In the genomic region with DNA sequence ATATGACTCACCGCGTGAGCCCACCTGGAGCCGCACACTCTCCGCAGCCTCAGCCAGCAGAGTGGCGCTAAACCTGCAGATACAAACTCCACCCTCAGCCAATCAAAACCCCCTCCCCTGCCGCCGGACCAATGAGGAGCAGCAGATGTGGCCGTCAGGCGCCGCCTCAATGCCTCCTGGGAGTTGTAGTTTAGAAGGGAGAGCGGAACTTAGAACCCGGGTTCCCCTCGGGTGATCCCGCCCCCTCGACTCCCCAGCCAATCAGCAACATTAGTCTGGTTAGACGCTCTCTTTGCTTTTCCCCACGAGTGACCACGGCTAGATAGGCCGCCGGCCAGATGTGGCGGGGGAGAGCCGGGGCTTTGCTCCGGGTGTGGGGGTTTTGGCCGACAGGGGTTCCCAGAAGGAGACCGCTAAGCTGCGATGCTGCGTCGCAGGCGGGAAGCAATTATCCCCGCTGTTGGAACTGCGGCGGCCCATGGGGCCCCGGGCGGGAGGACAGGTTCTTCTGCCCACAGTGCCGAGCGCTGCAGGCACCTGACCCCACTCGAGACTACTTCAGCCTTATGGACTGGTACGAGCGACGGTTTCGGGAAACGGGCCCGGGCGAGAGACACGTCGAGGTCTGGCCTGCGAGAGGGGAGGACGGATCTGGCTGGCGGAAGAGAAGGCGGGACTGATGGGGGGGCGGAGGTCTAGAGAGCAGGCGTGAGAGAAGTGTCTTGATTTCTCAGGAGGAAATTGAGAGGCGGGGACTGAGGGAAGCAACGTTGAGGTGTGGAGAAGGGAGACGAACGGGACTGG, we compare ENCODE assay signal across 1 cellular context.
TF ChIP-seq lines count a peak whose summit lies in the region.

A gene (minus strand): TSS at position 63 of the 804 bp plus-strand sequence. CDS start 7,099 bp downstream, outside the sequence.
A gene with protein sequence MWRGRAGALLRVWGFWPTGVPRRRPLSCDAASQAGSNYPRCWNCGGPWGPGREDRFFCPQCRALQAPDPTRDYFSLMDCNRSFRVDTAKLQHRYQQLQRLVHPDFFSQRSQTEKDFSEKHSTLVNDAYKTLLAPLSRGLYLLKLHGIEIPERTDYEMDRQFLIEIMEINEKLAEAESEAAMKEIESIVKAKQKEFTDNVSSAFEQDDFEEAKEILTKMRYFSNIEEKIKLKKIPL (plus strand): TSS at position 282 of the 804 bp plus-strand sequence. CDS start 57 bp downstream, at position 339.

TF ChIP-seq in HepG2, 621 proteins besides CTCF, POLR2A, EP300 and RAD21 (continued from another document and continues in another):
- TF ChIP-seq, protein P1, sequence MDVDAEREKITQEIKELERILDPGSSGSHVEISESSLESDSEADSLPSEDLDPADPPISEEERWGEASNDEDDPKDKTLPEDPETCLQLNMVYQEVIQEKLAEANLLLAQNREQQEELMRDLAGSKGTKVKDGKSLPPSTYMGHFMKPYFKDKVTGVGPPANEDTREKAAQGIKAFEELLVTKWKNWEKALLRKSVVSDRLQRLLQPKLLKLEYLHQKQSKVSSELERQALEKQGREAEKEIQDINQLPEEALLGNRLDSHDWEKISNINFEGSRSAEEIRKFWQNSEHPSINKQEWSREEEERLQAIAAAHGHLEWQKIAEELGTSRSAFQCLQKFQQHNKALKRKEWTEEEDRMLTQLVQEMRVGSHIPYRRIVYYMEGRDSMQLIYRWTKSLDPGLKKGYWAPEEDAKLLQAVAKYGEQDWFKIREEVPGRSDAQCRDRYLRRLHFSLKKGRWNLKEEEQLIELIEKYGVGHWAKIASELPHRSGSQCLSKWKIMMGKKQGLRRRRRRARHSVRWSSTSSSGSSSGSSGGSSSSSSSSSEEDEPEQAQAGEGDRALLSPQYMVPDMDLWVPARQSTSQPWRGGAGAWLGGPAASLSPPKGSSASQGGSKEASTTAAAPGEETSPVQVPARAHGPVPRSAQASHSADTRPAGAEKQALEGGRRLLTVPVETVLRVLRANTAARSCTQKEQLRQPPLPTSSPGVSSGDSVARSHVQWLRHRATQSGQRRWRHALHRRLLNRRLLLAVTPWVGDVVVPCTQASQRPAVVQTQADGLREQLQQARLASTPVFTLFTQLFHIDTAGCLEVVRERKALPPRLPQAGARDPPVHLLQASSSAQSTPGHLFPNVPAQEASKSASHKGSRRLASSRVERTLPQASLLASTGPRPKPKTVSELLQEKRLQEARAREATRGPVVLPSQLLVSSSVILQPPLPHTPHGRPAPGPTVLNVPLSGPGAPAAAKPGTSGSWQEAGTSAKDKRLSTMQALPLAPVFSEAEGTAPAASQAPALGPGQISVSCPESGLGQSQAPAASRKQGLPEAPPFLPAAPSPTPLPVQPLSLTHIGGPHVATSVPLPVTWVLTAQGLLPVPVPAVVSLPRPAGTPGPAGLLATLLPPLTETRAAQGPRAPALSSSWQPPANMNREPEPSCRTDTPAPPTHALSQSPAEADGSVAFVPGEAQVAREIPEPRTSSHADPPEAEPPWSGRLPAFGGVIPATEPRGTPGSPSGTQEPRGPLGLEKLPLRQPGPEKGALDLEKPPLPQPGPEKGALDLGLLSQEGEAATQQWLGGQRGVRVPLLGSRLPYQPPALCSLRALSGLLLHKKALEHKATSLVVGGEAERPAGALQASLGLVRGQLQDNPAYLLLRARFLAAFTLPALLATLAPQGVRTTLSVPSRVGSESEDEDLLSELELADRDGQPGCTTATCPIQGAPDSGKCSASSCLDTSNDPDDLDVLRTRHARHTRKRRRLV (CRISPR knock-in tag; IDR thresholded peaks at IDR 0.05): peak; percentile 61; the same call in 1 of the 2 replicates
- peak; percentile 50; the same call in 1 of the 2 replicates for TF ChIP-seq MTA1 (CRISPR knock-in tag; IDR thresholded peaks at IDR 0.05; ENCODE audit: borderline replicate concordance)
- no peak for TF ChIP-seq REXO4 (CRISPR knock-in tag; IDR thresholded peaks at IDR 0.05; ENCODE audit: borderline replicate concordance)
- TF ChIP-seq ZFYVE20 (CRISPR knock-in tag; IDR thresholded peaks at IDR 0.05; ENCODE audit: borderline replicate concordance, low read depth): no peak
- TF ChIP-seq HIVEP1 (CRISPR knock-in tag; IDR thresholded peaks at IDR 0.05): peak; percentile 83
- peak; percentile 87 for TF ChIP-seq ZNF883 (CRISPR knock-in tag; IDR thresholded peaks at IDR 0.05; ENCODE audit: not compliant biosample characterization)
- TF ChIP-seq FLYWCH1 (CRISPR knock-in tag; IDR thresholded peaks at IDR 0.05): peak; percentile 40; the same call in 1 of the 2 replicates
- TF ChIP-seq, protein P2, sequence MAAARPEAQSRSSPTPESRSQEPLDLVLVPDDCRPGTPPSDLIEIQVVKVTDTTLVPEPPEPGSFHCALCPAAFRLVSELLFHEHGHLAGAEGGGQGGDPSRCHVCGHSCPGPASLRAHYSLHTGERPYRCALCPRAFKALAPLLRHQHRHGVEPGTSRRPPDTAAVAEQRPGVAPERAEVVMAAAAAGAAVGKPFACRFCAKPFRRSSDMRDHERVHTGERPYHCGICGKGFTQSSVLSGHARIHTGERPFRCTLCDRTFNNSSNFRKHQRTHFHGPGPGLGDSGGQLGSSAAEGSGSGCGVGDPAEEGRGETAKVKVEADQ (CRISPR knock-in tag; IDR thresholded peaks at IDR 0.05; ENCODE audit: borderline replicate concordance): peak; percentile 81; the same call in 1 of the 2 replicates
- TF ChIP-seq ZNF790 (CRISPR knock-in tag; IDR thresholded peaks at IDR 0.05; ENCODE audit: borderline replicate concordance): no peak
- peak; percentile 73 for TF ChIP-seq TAF15 (IDR thresholded peaks at IDR 0.05; ENCODE audit: low read depth, low read length, poor library complexity, severe bottlenecking)
- no peak for TF ChIP-seq ZNF292 (CRISPR knock-in tag; IDR thresholded peaks at IDR 0.05; ENCODE audit: borderline replicate concordance, low read depth)
- no peak for TF ChIP-seq MEF2D (CRISPR knock-in tag; IDR thresholded peaks at IDR 0.05)
- no peak for TF ChIP-seq EED (CRISPR knock-in tag; IDR thresholded peaks at IDR 0.05)
- no peak for TF ChIP-seq HNRNPUL1 (IDR thresholded peaks at IDR 0.05; ENCODE audit: low read depth, low read length)
- peak; percentile 86 for TF ChIP-seq SAP130 (CRISPR knock-in tag; IDR thresholded peaks at IDR 0.05; ENCODE audit: low read depth)
- TF ChIP-seq CHD2 (IDR thresholded peaks at IDR 0.05; ENCODE audit: low read depth, low read length): no peak
- TF ChIP-seq FOXO1 (CRISPR knock-in tag; IDR thresholded peaks at IDR 0.05): no peak
- TF ChIP-seq ELF4 (CRISPR knock-in tag; IDR thresholded peaks at IDR 0.05; ENCODE audit: borderline replicate concordance): no peak
- no peak for TF ChIP-seq ZNF644 (CRISPR knock-in tag; IDR thresholded peaks at IDR 0.05; ENCODE audit: low read depth)
- peak; percentile 75; the same call in 1 of the 2 replicates for TF ChIP-seq YEATS4 (CRISPR knock-in tag; IDR thresholded peaks at IDR 0.05; ENCODE audit: borderline replicate concordance)
- TF ChIP-seq, protein P3, sequence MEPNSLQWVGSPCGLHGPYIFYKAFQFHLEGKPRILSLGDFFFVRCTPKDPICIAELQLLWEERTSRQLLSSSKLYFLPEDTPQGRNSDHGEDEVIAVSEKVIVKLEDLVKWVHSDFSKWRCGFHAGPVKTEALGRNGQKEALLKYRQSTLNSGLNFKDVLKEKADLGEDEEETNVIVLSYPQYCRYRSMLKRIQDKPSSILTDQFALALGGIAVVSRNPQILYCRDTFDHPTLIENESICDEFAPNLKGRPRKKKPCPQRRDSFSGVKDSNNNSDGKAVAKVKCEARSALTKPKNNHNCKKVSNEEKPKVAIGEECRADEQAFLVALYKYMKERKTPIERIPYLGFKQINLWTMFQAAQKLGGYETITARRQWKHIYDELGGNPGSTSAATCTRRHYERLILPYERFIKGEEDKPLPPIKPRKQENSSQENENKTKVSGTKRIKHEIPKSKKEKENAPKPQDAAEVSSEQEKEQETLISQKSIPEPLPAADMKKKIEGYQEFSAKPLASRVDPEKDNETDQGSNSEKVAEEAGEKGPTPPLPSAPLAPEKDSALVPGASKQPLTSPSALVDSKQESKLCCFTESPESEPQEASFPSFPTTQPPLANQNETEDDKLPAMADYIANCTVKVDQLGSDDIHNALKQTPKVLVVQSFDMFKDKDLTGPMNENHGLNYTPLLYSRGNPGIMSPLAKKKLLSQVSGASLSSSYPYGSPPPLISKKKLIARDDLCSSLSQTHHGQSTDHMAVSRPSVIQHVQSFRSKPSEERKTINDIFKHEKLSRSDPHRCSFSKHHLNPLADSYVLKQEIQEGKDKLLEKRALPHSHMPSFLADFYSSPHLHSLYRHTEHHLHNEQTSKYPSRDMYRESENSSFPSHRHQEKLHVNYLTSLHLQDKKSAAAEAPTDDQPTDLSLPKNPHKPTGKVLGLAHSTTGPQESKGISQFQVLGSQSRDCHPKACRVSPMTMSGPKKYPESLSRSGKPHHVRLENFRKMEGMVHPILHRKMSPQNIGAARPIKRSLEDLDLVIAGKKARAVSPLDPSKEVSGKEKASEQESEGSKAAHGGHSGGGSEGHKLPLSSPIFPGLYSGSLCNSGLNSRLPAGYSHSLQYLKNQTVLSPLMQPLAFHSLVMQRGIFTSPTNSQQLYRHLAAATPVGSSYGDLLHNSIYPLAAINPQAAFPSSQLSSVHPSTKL (CRISPR knock-in tag; IDR thresholded peaks at IDR 0.05): no peak; the same call in 1 of the 2 replicates
- TF ChIP-seq NFKB2 (CRISPR knock-in tag; IDR thresholded peaks at IDR 0.05; ENCODE audit: borderline replicate concordance): peak; percentile 73; the same call in 1 of the 2 replicates
- TF ChIP-seq HHEX (CRISPR knock-in tag; IDR thresholded peaks at IDR 0.05): no peak
- TF ChIP-seq DNMT1 (CRISPR knock-in tag; IDR thresholded peaks at IDR 0.05): no peak
- no peak for TF ChIP-seq SETDB1 (CRISPR knock-in tag; IDR thresholded peaks at IDR 0.05; ENCODE audit: borderline replicate concordance)
- TF ChIP-seq ZNF879 (CRISPR knock-in tag; IDR thresholded peaks at IDR 0.05): no peak
- no peak for TF ChIP-seq KLF12 (CRISPR knock-in tag; IDR thresholded peaks at IDR 0.05; ENCODE audit: borderline replicate concordance)
- TF ChIP-seq, protein P4, sequence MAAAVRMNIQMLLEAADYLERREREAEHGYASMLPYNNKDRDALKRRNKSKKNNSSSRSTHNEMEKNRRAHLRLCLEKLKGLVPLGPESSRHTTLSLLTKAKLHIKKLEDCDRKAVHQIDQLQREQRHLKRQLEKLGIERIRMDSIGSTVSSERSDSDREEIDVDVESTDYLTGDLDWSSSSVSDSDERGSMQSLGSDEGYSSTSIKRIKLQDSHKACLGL (CRISPR knock-in tag; IDR thresholded peaks at IDR 0.05): peak; percentile 69; the same call in 1 of the 2 replicates
- TF ChIP-seq MLLT10 (CRISPR knock-in tag; IDR thresholded peaks at IDR 0.05): no peak
- TF ChIP-seq ZNF30 (CRISPR knock-in tag; IDR thresholded peaks at IDR 0.05): no peak
- no peak for TF ChIP-seq SRSF9 (IDR thresholded peaks at IDR 0.05; ENCODE audit: borderline replicate concordance, insufficient read depth, low read depth, low read length, poor library complexity, severe bottlenecking)
- TF ChIP-seq RARG (CRISPR knock-in tag; IDR thresholded peaks at IDR 0.05; ENCODE audit: low read depth): no peak
- TF ChIP-seq PITX1 (CRISPR knock-in tag; IDR thresholded peaks at IDR 0.05): no peak
- no peak for TF ChIP-seq SMYD3 (CRISPR knock-in tag; IDR thresholded peaks at IDR 0.05)
- TF ChIP-seq MED1 (CRISPR knock-in tag; IDR thresholded peaks at IDR 0.05): no peak
- TF ChIP-seq ZNF431 (CRISPR knock-in tag; IDR thresholded peaks at IDR 0.05; ENCODE audit: borderline replicate concordance, low read depth): no peak
- TF ChIP-seq ZFP41 (CRISPR knock-in tag; IDR thresholded peaks at IDR 0.05; ENCODE audit: borderline replicate concordance): peak; percentile 88; the same call in 1 of the 2 replicates
- TF ChIP-seq ZNF776 (CRISPR knock-in tag; IDR thresholded peaks at IDR 0.05): no peak
- TF ChIP-seq MATR3 (CRISPR knock-in tag; IDR thresholded peaks at IDR 0.05): no peak
- TF ChIP-seq ZNF615 (CRISPR knock-in tag; IDR thresholded peaks at IDR 0.05; ENCODE audit: borderline replicate concordance): no peak
- TF ChIP-seq ZNF367 (CRISPR knock-in tag; IDR thresholded peaks at IDR 0.05; ENCODE audit: borderline replicate concordance): no peak
- TF ChIP-seq, protein P5, sequence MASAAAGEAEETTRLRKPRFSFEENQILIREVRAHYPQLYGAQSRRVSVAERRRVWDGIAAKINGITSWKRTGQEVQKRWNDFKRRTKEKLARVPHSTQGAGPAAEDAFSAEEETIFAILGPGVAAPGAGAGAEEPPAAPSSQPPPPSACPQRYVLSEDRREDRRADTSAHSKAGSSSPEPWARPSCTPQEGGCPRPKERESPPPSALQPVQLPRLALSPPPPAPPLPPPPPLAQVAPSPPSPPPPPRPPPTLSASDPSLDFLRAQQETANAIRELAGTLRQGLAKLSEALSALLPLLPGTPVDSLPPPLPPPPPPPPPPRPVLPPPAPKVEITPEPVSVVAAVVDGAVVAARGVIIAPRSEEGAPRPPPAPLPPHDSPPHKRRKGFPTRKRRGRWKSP (CRISPR knock-in tag; IDR thresholded peaks at IDR 0.05): no peak
- TF ChIP-seq ZBTB7A (CRISPR knock-in tag; IDR thresholded peaks at IDR 0.05): 0 out of 2 replicates have a peak, but pooled peaks have one; percentile 8
- TF ChIP-seq ATF7-NPFF (CRISPR knock-in tag; IDR thresholded peaks at IDR 0.05; ENCODE audit: low read depth): peak; percentile 49; the same call in 1 of the 2 replicates
- TF ChIP-seq, protein P6, sequence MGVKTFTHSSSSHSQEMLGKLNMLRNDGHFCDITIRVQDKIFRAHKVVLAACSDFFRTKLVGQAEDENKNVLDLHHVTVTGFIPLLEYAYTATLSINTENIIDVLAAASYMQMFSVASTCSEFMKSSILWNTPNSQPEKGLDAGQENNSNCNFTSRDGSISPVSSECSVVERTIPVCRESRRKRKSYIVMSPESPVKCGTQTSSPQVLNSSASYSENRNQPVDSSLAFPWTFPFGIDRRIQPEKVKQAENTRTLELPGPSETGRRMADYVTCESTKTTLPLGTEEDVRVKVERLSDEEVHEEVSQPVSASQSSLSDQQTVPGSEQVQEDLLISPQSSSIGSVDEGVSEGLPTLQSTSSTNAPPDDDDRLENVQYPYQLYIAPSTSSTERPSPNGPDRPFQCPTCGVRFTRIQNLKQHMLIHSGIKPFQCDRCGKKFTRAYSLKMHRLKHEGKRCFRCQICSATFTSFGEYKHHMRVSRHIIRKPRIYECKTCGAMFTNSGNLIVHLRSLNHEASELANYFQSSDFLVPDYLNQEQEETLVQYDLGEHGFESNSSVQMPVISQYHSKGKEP (CRISPR knock-in tag; IDR thresholded peaks at IDR 0.05): no peak
- TF ChIP-seq, protein P7, sequence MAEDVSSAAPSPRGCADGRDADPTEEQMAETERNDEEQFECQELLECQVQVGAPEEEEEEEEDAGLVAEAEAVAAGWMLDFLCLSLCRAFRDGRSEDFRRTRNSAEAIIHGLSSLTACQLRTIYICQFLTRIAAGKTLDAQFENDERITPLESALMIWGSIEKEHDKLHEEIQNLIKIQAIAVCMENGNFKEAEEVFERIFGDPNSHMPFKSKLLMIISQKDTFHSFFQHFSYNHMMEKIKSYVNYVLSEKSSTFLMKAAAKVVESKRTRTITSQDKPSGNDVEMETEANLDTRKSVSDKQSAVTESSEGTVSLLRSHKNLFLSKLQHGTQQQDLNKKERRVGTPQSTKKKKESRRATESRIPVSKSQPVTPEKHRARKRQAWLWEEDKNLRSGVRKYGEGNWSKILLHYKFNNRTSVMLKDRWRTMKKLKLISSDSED (CRISPR knock-in tag; IDR thresholded peaks at IDR 0.05): no peak
- TF ChIP-seq NCOA2 (CRISPR knock-in tag; IDR thresholded peaks at IDR 0.05): no peak
- TF ChIP-seq ATM (IDR thresholded peaks at IDR 0.05; ENCODE audit: borderline replicate concordance): no peak
